ENCODE assay signal across 8 cellular contexts in genomic region chr1:104358621-104359020, GRCh38.
"Had no signal": no experiment of that assay in that cellular context is flagged by ENCODE, and none has a peak within 500 bp of the region (broad histone marks: within the 10 kb centered on the region; RNA-seq: fewer than 3 reads in every experiment).

No MANE protein-coding gene starts in this region.

- H3K9ac ChIP-seq: GM23248 had no signal

- H3K27ac ChIP-seq: GM23248 had no signal

- DNase-seq: GM23248, GOT3, H7, HCEC 1CT, IMR-90, KG1 had no signal

- H2AFZ ChIP-seq: GM23248 had no signal

- FAIRE-seq: HTR-8/SVneo, K562 had no signal
